Comparison of ENCODE assay signal across 36 cellular contexts in the genomic region with DNA sequence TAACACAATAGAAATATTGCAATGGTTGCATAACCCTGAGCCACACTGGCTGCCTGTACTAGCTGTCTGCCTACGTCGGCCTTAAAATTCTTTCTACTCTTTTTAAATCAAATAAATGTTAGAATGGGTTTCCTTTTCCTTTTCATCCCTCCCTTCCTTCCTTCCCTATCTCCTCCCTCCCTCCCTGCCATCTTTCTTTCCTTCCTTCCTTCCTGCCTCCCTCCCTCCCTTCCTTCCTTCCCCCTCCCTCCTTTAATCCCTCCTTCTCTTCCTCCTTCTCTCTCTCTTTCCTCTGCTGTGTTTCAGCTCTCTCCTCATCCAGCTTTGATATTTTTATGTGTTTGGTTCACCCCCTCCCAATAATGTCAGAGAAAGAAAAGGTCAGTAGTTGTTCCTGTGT. TPM values are rescaled to one million over a fixed set of nuclear protein-coding genes. Genes with fewer than 3 reads are reported as not detected.
"Had no signal": no experiment of that assay in that cellular context is flagged by ENCODE, and none has a peak within 500 bp of the region (broad histone marks: within the 10 kb centered on the region; RNA-seq: fewer than 3 reads in every experiment).

No MANE protein-coding gene starts in this region.

- H3K4me2 ChIP-seq: KMS-11, SK-N-SH had no signal

- H3K27ac ChIP-seq: ascending aorta, cardiac muscle cell, KMS-11, SJSA1, WERI-Rb-1 had no signal

- H3K9me3 ChIP-seq: ascending aorta, SJSA1, SK-N-SH had no signal

- DNase-seq: activated CD4-positive, alpha-beta T cell treated with anti-CD3 and anti-CD28 coated beads for 1 hour; activated CD4-positive, alpha-beta T cell treated with anti-CD3 and anti-CD28 coated beads for 48 hours; activated CD4-positive, CD25-positive, alpha-beta regulatory T cell; activated CD8-positive, alpha-beta T cell treated with anti-CD3 and anti-CD28 coated beads for 36 hours; activated gamma-delta T cell; activated naive CD4-positive, alpha-beta T cell treated with Interleukin-2 at 50 U/mL for 16 hours; activated naive CD8-positive, alpha-beta T cell treated with anti-CD3 and anti-CD28 coated beads, Interleukin-2, amount 10 ng/mL, durations not matched to agents 7 days and 5 days; activated T-cell treated with anti-CD3 and anti-CD28 coated beads, Interleukin-2, amount 50 U/mL, for 1 hour; activated T-cell treated with anti-CD3 and anti-CD28 coated beads, Interleukin-2, amount 50 U/mL, for 72 hours; amygdala; MV-4-11; NCI-H1092 treated with DMSO at 0.1 percent for 48 hours; NCI-H1417; NCI-H187 treated with DMSO at 0.1 percent for 48 hours; NCI-H2081; NCI-H226; NCI-H446 treated with DMSO at 0.1 percent for 48 hours; NCI-H524; NCI-H69; NK-92 treated with Interleukin-12 subunit alpha and Interleukin-12 subunit beta, amount 100 ng/mL, for 24 hours; OCI-M1; Right ventricle myocardium superior; SK-N-SH; SW 1271; T-helper 1 cell; T-helper 2 cell; T-helper 9 cell; WERI-Rb-1 had no signal

- H3K9ac ChIP-seq: KMS-11, SK-N-SH had no signal

- H3K4me3 ChIP-seq: ascending aorta, cardiac muscle cell, SJSA1 had no signal

- H3K36me3 ChIP-seq: ascending aorta, cardiac muscle cell, SJSA1, WERI-Rb-1 had no signal

- ATAC-seq: activated CD8-positive, alpha-beta T cell treated with anti-CD3 and anti-CD28 coated beads for 36 hours; activated T-cell treated with anti-CD3 and anti-CD28 coated beads, Interleukin-2, amount 50 U/mL, for 72 hours; activated T-helper 17 cell treated with anti-CD3 and anti-CD28 coated beads, Interleukin-2, amount 50 U/mL, for 72 hours had no signal

- H3K4me1 ChIP-seq: ascending aorta, SJSA1 had no signal

- H3K27me3 ChIP-seq: ascending aorta had no signal

RNA-seq across cellular contexts. Expression of a gene that starts 28.2 kb away (rescaled TPM):
- total RNA-seq: activated naive CD8-positive, alpha-beta T cell treated with anti-CD3 and anti-CD28 coated beads, Interleukin-2, amount 10 ng/mL, durations not matched to agents 7 days and 5 days; ascending aorta; cardiac muscle cell; chondrocyte; M059J; Right ventricle myocardium superior; SJSA1 had no signal
- polyA plus RNA-seq: adipose tissue, cardiac muscle cell, SK-N-SH had no signal
